In the genomic region with DNA sequence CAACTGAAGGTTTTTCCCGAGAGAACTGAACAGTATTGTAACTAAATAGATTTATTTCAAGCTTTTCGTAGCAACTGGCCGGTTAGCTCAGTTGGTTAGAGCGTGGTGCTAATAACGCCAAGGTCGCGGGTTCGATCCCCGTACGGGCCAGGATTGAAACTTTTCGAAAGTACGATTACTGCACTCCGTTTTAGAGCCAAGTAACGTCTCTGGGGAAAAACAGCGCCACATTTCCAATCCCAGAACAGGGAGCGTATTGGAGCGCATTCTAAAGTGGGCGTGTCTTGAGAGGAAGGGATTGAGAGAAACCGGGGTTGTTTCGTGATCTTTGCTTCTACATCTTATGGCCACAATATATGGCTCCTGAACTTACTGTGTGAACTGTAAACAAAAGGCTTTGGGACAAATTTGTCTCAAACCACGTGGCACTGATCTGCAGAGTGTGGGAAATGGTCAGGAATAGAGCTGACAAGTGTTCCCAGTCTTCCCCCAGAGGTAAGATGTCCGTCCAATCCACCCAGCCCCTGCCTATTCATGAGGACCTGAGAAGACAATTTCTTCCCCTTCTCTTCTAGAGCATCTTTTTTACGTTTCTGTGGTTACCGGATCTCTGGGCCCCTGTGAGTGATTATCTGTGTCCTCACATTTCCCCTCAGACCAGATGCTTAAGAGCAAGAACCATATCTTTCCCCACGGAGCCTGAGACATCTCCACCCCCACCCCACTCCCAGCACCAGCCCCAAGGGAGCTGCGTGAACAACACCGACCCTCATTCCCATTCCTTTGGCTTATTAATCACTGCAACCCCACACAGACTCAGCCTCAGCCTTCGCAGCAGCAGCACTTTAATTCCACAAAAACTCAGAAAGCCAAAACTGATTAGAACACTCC, we compare ENCODE assay signal across 8 cellular contexts. TPM values are rescaled to one million over a fixed set of nuclear protein-coding genes. Genes with fewer than 3 reads are reported as not detected.
DNase-seq lines count a peak whose midpoint lies in the region; ATAC-seq and TF ChIP-seq lines count a peak whose summit lies in the region.

No MANE protein-coding gene starts in this region.

- WGBS in lower leg skin, 2 donors: 3% methylated on average over 28 of the region's 28 CpGs

- H3K4me3 ChIP-seq in lower leg skin (ENCODE audit: low read depth, poor library complexity, severe bottlenecking): peak overlapping the region; percentile 7

- TF ChIP-seq POLR2A in GM18505 (IDR thresholded peaks at IDR 0.05; ENCODE audit: borderline replicate concordance, extremely low read depth, insufficient read depth, insufficient read length) (peak; percentile 55), lower leg skin (IDR thresholded peaks at IDR 0.05) (no peak)

- ATAC-seq in GM18505 (IDR thresholded peaks at IDR 0.05; ENCODE audit: unreplicated experiment): peak; percentile 10
- ATAC-seq in GM19023 (IDR thresholded peaks at IDR 0.05; ENCODE audit: unreplicated experiment): no peak

- intact Hi-C loops in lower leg skin (cut with DNase I; ENCODE audit: low total_unique reads): no loop called here

- no peak for TF ChIP-seq CTCF in lower leg skin (IDR thresholded peaks at IDR 0.05)

- DNase-seq in HK-2 (ENCODE audit: unreplicated experiment): peak; percentile 95
- peak; percentile 70 for DNase-seq in NCI-H774 (lab: John Stamatoyannopoulos, UW)
- peak; percentile 94 to 95 for DNase-seq in activated CD4-positive, alpha-beta T cell treated with anti-CD3 and anti-CD28 coated beads, Interleukin-2, amount 50 U/mL, for 48 hours
- peak; percentile 76 for DNase-seq in effector CD4-positive, alpha-beta T cell
- peak; percentile 92 to 98 for DNase-seq in lower leg skin (ENCODE audit: low spot score in 2 of 2)
- peak; percentile 89 for DNase-seq in stimulated activated CD4-positive, alpha-beta T cell treated with anti-CD3 and anti-CD28 coated beads, Interleukin-4, amount 100 ng/mL, for 1 hour

RNA-seq across cellular contexts. Expression of a gene that starts 2.2 kb away (rescaled TPM):
- 10 to 100 TPM; 22.0 to 26.6 (median 25.0) TPM for total RNA-seq in lower leg skin

RNA-seq across cellular contexts. Expression of a gene that starts 11.6 kb away (rescaled TPM):
- total RNA-seq in lower leg skin: 10 to 100 TPM; 15.9 to 21.0 (median 17.6) TPM

RNA-seq across cellular contexts. Expression of a gene that starts 22.6 kb away (rescaled TPM):
- total RNA-seq in lower leg skin: 10 to 100 TPM in 2 of 4 donors, 1 to 10 TPM in 2; 3.2 to 12.9 (median 8.6) TPM

RNA-seq across cellular contexts. Expression of a gene that starts 25.0 kb away (rescaled TPM):
- 10 to 100 TPM; 43.5 to 58.9 (median 49.3) TPM for total RNA-seq in lower leg skin

RNA-seq across cellular contexts. Expression of a gene that starts 35.6 kb away (rescaled TPM):
- total RNA-seq in lower leg skin: 100 to 1,000 TPM; 197 to 545 (median 266) TPM
